In genomic region chr5:125336401-125336800, GRCh38 we compare ENCODE assay signal across 19 cellular contexts.
"Had no signal": no experiment of that assay in that cellular context is flagged by ENCODE, and none has a peak within 500 bp of the region (broad histone marks: within the 10 kb centered on the region; RNA-seq: fewer than 3 reads in every experiment).

No MANE protein-coding gene starts in this region.

- H3K27ac Mint-ChIP-seq: activated CD8-positive, alpha-beta T cell treated with anti-CD3 and anti-CD28 coated beads, Interleukin-2, amount 10 ng/mL, durations not matched to agents 7 days and 5 days; activated naive CD8-positive, alpha-beta T cell; activated T-cell treated with anti-CD3 and anti-CD28 coated beads, Interleukin-2, amount 50 U/mL, for 72 hours; effector memory CD8-positive, alpha-beta T cell; type B pancreatic cell had no signal

- H3K4me3 ChIP-seq: lung, skin epidermis had no signal

- H3K27me3 Mint-ChIP-seq: activated naive CD8-positive, alpha-beta T cell; effector memory CD8-positive, alpha-beta T cell had no signal

- H3K36me3 ChIP-seq: WERI-Rb-1 had no signal

- H3K27ac ChIP-seq: skin epidermis, WERI-Rb-1 had no signal

- ATAC-seq: activated CD8-positive, alpha-beta T cell treated with anti-CD3 and anti-CD28 coated beads, Interleukin-2, amount 10 ng/mL, durations not matched to agents 7 days and 5 days; activated T-cell treated with anti-CD3 and anti-CD28 coated beads, Interleukin-2, amount 50 U/mL, for 72 hours; effector memory CD8-positive, alpha-beta T cell had no signal

- H3K4me3 Mint-ChIP-seq: activated CD8-positive, alpha-beta T cell treated with anti-CD3 and anti-CD28 coated beads, Interleukin-2, amount 10 ng/mL, durations not matched to agents 7 days and 5 days; activated naive CD8-positive, alpha-beta T cell; activated T-cell treated with anti-CD3 and anti-CD28 coated beads, Interleukin-2, amount 50 U/mL, for 72 hours; effector memory CD8-positive, alpha-beta T cell; type B pancreatic cell had no signal

- DNase-seq: activated CD4-positive, alpha-beta T cell treated with anti-CD3 and anti-CD28 coated beads for 4 hours; activated CD8-positive, alpha-beta memory T cell treated with anti-CD3 and anti-CD28 coated beads, Interleukin-2, amount 50 U/mL, for 4 hours; activated CD8-positive, alpha-beta T cell treated with anti-CD3 and anti-CD28 coated beads, Interleukin-2, amount 10 ng/mL, durations not matched to agents 7 days and 5 days; activated gamma-delta T cell; activated T-cell treated with anti-CD3 and anti-CD28 coated beads, Interleukin-2, amount 50 U/mL, for 72 hours; aorta; dermis blood vessel endothelial cell; effector memory CD8-positive, alpha-beta T cell; islet precursor cell; retina; stimulated activated CD4-positive, alpha-beta T cell treated with anti-CD3 and anti-CD28 coated beads, Interleukin-15, amount 100 ng/mL, for 24 hours; stimulated activated CD4-positive, alpha-beta T cell treated with anti-CD3 and anti-CD28 coated beads, Interleukin-4, amount 100 ng/mL, for 1 hour; stimulated activated naive CD4-positive, alpha-beta T cell treated with Interleukin-2 at 50 U/mL for 16 hours; T-helper 1 cell; WERI-Rb-1 had no signal
